32 cellular contexts compared by ENCODE assay signal in the genomic region with DNA sequence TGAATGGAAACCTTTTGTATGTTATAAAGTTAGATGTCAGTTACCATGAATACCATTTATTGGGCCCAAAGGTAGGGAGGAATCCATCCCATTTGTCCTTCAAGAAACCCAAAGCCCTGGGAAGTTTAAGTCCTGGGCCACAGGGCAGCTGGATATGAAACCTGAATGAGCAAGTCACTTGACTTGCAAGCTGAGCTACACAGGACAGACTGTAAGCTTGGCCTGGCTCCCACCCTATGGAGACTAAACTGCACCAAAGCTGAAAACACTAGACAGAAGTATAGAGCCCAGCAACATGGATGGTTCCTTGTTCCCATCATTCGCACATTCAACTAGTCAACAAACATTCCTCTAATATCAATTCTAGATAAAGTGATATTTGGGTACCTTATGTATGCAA.
"Had no signal": no experiment of that assay in that cellular context is flagged by ENCODE, and none has a peak within 500 bp of the region (broad histone marks: within the 10 kb centered on the region; RNA-seq: fewer than 3 reads in every experiment).

No MANE protein-coding gene starts in this region.

- H3K27ac Mint-ChIP-seq: activated CD8-positive, alpha-beta memory T cell treated with anti-CD3 and anti-CD28 coated beads, Interleukin-2, amount 10 ng/mL, durations not matched to agents 7 days and 5 days; activated CD8-positive, alpha-beta T cell treated with anti-CD3 and anti-CD28 coated beads, Interleukin-2, amount 10 ng/mL, durations not matched to agents 7 days and 5 days; activated naive CD4-positive, alpha-beta T cell treated with anti-CD3 and anti-CD28 coated beads, Interleukin-2, amount 50 U/mL, for 72 hours; activated naive CD8-positive, alpha-beta T cell treated with anti-CD3 and anti-CD28 coated beads, Interleukin-2, amount 50 U/mL, for 24 hours; T-helper 1 cell treated with Interleukin-12 subunit alpha and Interleukin-12 subunit beta and Interleukin-4 antibody, amounts not matched to agents 30 μg/mL and 1 μg/mL, for 36 hours; WTC11 had no signal

- DNase-seq: activated CD4-positive, alpha-beta T cell treated with anti-CD3 and anti-CD28 coated beads for 48 hours; activated CD4-positive, alpha-beta T cell treated with anti-CD3 and anti-CD28 coated beads, Interleukin-2, amount 50 U/mL, for 4 hours; activated CD4-positive, CD25-positive, alpha-beta regulatory T cell treated with anti-CD3 and anti-CD28 coated beads, Interleukin-2, amount 50 U/mL, for 72 hours; activated CD8-positive, alpha-beta memory T cell treated with anti-CD3 and anti-CD28 coated beads, Interleukin-2, amount 10 ng/mL, durations not matched to agents 7 days and 5 days; activated CD8-positive, alpha-beta T cell treated with anti-CD3 and anti-CD28 coated beads, Interleukin-2, amount 10 ng/mL, durations not matched to agents 7 days and 5 days; activated effector memory CD4-positive, alpha-beta T cell treated with anti-CD3 and anti-CD28 coated beads, Interleukin-2, amount 50 U/mL, for 16 hours; activated naive CD4-positive, alpha-beta T cell treated with Interleukin-2 at 50 U/mL for 16 hours; activated naive CD8-positive, alpha-beta T cell treated with anti-CD3 and anti-CD28 coated beads, Interleukin-2, amount 50 U/mL, for 24 hours; activated T-cell treated with anti-CD3 and anti-CD28 coated beads, Interleukin-2, amount 50 U/mL, for 4 hours; amygdala; cerebellar nuclear complex; KG1; NCI-H1048; NCI-H1417 treated with DMSO at 0.1 percent for 48 hours; NCI-H1694; NCI-H2029 treated with DMSO at 0.1 percent for 48 hours; NCI-H345; NCI-H510A; NCI-H526 treated with DMSO at 0.1 percent for 48 hours; NCI-H82; NK-92 treated with Interleukin-12 subunit alpha and Interleukin-12 subunit beta, amount 100 ng/mL, for 24 hours; OCI-M1; RPMI8226; SHP77; SW 1271 had no signal

- H3K9me3 Mint-ChIP-seq: activated naive CD8-positive, alpha-beta T cell treated with anti-CD3 and anti-CD28 coated beads, Interleukin-2, amount 50 U/mL, for 24 hours; activated T-cell treated with anti-CD3 and anti-CD28 coated beads, Interleukin-2, amount 50 U/mL, for 4 hours; brain; T-helper 1 cell treated with Interleukin-12 subunit alpha and Interleukin-12 subunit beta and Interleukin-4 antibody, amounts not matched to agents 30 μg/mL and 1 μg/mL, for 36 hours; WTC11 had no signal

- H3K4me1 ChIP-seq: SJSA1 had no signal

- H3K27ac ChIP-seq: SJSA1 had no signal

- H3K9me3 ChIP-seq: SJSA1 had no signal

- H3K36me3 ChIP-seq: SJSA1 had no signal

- H3K27me3 Mint-ChIP-seq: activated CD8-positive, alpha-beta memory T cell treated with anti-CD3 and anti-CD28 coated beads, Interleukin-2, amount 10 ng/mL, durations not matched to agents 7 days and 5 days; activated naive CD8-positive, alpha-beta T cell treated with anti-CD3 and anti-CD28 coated beads, Interleukin-2, amount 50 U/mL, for 24 hours had no signal

- ATAC-seq: activated CD8-positive, alpha-beta memory T cell treated with anti-CD3 and anti-CD28 coated beads, Interleukin-2, amount 10 ng/mL, durations not matched to agents 7 days and 5 days; activated CD8-positive, alpha-beta T cell treated with anti-CD3 and anti-CD28 coated beads, Interleukin-2, amount 10 ng/mL, durations not matched to agents 7 days and 5 days; activated T-cell treated with anti-CD3 and anti-CD28 coated beads, Interleukin-2, amount 50 U/mL, for 4 hours; Panc1; SK-N-SH treated with all-trans-retinoic acid at 6 μM for 48 hours; WTC11 had no signal

- H3K4me3 ChIP-seq: SJSA1 had no signal

- H3K27me3 ChIP-seq: SJSA1 had no signal

- H3K4me1 Mint-ChIP-seq: activated CD8-positive, alpha-beta memory T cell treated with anti-CD3 and anti-CD28 coated beads, Interleukin-2, amount 10 ng/mL, durations not matched to agents 7 days and 5 days; activated naive CD8-positive, alpha-beta T cell treated with anti-CD3 and anti-CD28 coated beads, Interleukin-2, amount 50 U/mL, for 24 hours had no signal

- H3K36me3 Mint-ChIP-seq: activated CD8-positive, alpha-beta memory T cell treated with anti-CD3 and anti-CD28 coated beads, Interleukin-2, amount 10 ng/mL, durations not matched to agents 7 days and 5 days; activated naive CD4-positive, alpha-beta T cell treated with anti-CD3 and anti-CD28 coated beads, Interleukin-2, amount 50 U/mL, for 72 hours; brain; WTC11 had no signal

- H3K4me3 Mint-ChIP-seq: activated CD8-positive, alpha-beta memory T cell treated with anti-CD3 and anti-CD28 coated beads, Interleukin-2, amount 10 ng/mL, durations not matched to agents 7 days and 5 days; activated CD8-positive, alpha-beta T cell treated with anti-CD3 and anti-CD28 coated beads, Interleukin-2, amount 10 ng/mL, durations not matched to agents 7 days and 5 days; activated naive CD8-positive, alpha-beta T cell treated with anti-CD3 and anti-CD28 coated beads, Interleukin-2, amount 50 U/mL, for 24 hours; activated T-cell treated with anti-CD3 and anti-CD28 coated beads, Interleukin-2, amount 50 U/mL, for 4 hours; brain; T-helper 1 cell treated with Interleukin-12 subunit alpha and Interleukin-12 subunit beta and Interleukin-4 antibody, amounts not matched to agents 30 μg/mL and 1 μg/mL, for 36 hours; WTC11 had no signal
